ENCODE assay signal across 20 cellular contexts in genomic region chr22:21071796-21072195, GRCh38. TPM values are rescaled to one million over a fixed set of nuclear protein-coding genes. Genes with fewer than 3 reads are reported as not detected.
"Had no signal": no experiment of that assay in that cellular context is flagged by ENCODE, and none has a peak within 500 bp of the region (broad histone marks: within the 10 kb centered on the region; RNA-seq: fewer than 3 reads in every experiment).

No MANE protein-coding gene starts in this region.

RNA-seq across cellular contexts. Expression of gene LRRC74B, which starts 26.1 kb away (rescaled TPM):
- total RNA-seq: activated naive CD4-positive, alpha-beta T cell treated with anti-CD3 and anti-CD28 coated beads for 36 hours; activated naive CD4-positive, alpha-beta T cell treated with anti-CD3 and anti-CD28 coated beads, Interleukin-2, amount 50 U/mL, for 72 hours; activated naive CD8-positive, alpha-beta T cell treated with anti-CD3 and anti-CD28 coated beads for 36 hours; activated naive CD8-positive, alpha-beta T cell treated with anti-CD3 and anti-CD28 coated beads, Interleukin-2, amount 10 ng/mL, durations not matched to agents 7 days and 5 days; activated T-cell treated with anti-CD3 and anti-CD28 coated beads, Interleukin-2, amount 50 U/mL, for 4 hours; activated T-cell treated with anti-CD3 and anti-CD28 coated beads, Interleukin-2, amount 50 U/mL, for 72 hours; activated T-helper 1 cell treated with anti-CD3 and anti-CD28 coated beads, Interleukin-12 subunit alpha, Interleukin-12 subunit beta, Interleukin-2, Interleukin-4 antibody, amounts not matched to agents 30 ng/mL and 10 ng/mL and 1 ng/mL, durations not matched to agents 14 hours and 24 hours and 36 hours; activated T-helper 17 cell treated with anti-CD3 and anti-CD28 coated beads, Interleukin-2, amount 50 U/mL, for 72 hours; activated T-helper 2 cell treated with anti-CD3 and anti-CD28 coated beads, Interferon-gamma antibody, Interleukin-2, Interleukin-4, amounts not matched to agents 10 μg/mL and 5 μg/mL and 100 μg/mL, durations not matched to agents 14 hours and 24 hours and 36 hours; aorta; astrocyte; body of pancreas; breast epithelium; bronchial epithelial cell; cardiac septum; cerebellum; chondrocyte had no signal
- polyA plus RNA-seq: adipose tissue, cardiac muscle cell had no signal

RNA-seq across cellular contexts. Expression of gene SLC7A4, which starts 39.4 kb away (rescaled TPM):
- total RNA-seq: activated naive CD4-positive, alpha-beta T cell treated with anti-CD3 and anti-CD28 coated beads for 36 hours; activated naive CD4-positive, alpha-beta T cell treated with anti-CD3 and anti-CD28 coated beads, Interleukin-2, amount 50 U/mL, for 72 hours; activated T-cell treated with anti-CD3 and anti-CD28 coated beads, Interleukin-2, amount 50 U/mL, for 72 hours; activated T-helper 1 cell treated with anti-CD3 and anti-CD28 coated beads, Interleukin-12 subunit alpha, Interleukin-12 subunit beta, Interleukin-2, Interleukin-4 antibody, amounts not matched to agents 30 ng/mL and 10 ng/mL and 1 ng/mL, durations not matched to agents 14 hours and 24 hours and 36 hours; activated T-helper 17 cell treated with anti-CD3 and anti-CD28 coated beads, Interleukin-2, amount 50 U/mL, for 72 hours; cardiac septum had no signal
- polyA plus RNA-seq: aorta had no signal

RNA-seq across cellular contexts. Expression of gene P2RX6, which starts 56.8 kb away (rescaled TPM):
- total RNA-seq: ascending aorta, body of pancreas had no signal
